In genomic region chr15:61811952-61812351, GRCh38 we compare ENCODE assay signal across 26 cellular contexts.
"Had no signal": no experiment of that assay in that cellular context is flagged by ENCODE, and none has a peak within 500 bp of the region (broad histone marks: within the 10 kb centered on the region; RNA-seq: fewer than 3 reads in every experiment).

No MANE protein-coding gene starts in this region.

- DNase-seq: dermis blood vessel endothelial cell; effector memory CD4-positive, alpha-beta T cell; esophagus squamous epithelium; foreskin melanocyte; glutamatergic neuron; heart right ventricle; hippocampal formation; left cardiac atrium; left lung; mesenchymal stem cell; mucosa of descending colon; naive B cell; right cardiac atrium; sigmoid colon; stimulated activated CD4-positive, alpha-beta T cell treated with anti-CD3 and anti-CD28 coated beads, Interleukin-2, amount 100 ng/mL, for 24 hours; stimulated activated CD4-positive, alpha-beta T cell treated with anti-CD3 and anti-CD28 coated beads, Interleukin-4, amount 100 ng/mL, for 24 hours; stimulated activated naive CD4-positive, alpha-beta T cell treated with Interleukin-2 at 50 U/mL for 16 hours; stomach; thyroid gland; trophoblast cell had no signal

- H3K36me3 ChIP-seq: esophagus squamous epithelium, heart right ventricle, left lung, prostate gland, sigmoid colon, stomach, thyroid gland, vagina had no signal

- H3K27ac Mint-ChIP-seq: mesothelial cell of epicardium; natural killer cell treated with Interleukin-12 subunit alpha and Interleukin-12 subunit beta and Interleukin-15 and Interleukin-18, amount 100 ng/mL, for 72 hours; stimulated activated effector memory CD8-positive, alpha-beta T cell treated with anti-CD3 and anti-CD28 coated beads, Interleukin-12 subunit alpha, Interleukin-12 subunit beta, amount 100 ng/mL, for 72 hours had no signal

- ATAC-seq: heart right ventricle; left cardiac atrium; left lung; mucosa of descending colon; natural killer cell treated with Interleukin-12 subunit alpha and Interleukin-12 subunit beta and Interleukin-15 and Interleukin-18, amount 100 ng/mL, for 72 hours; right cardiac atrium; stimulated activated effector memory CD8-positive, alpha-beta T cell treated with anti-CD3 and anti-CD28 coated beads, Interleukin-12 subunit alpha, Interleukin-12 subunit beta, amount 100 ng/mL, for 72 hours had no signal

- H3K4me3 Mint-ChIP-seq: mesothelial cell of epicardium; naive B cell; natural killer cell treated with Interleukin-12 subunit alpha and Interleukin-12 subunit beta and Interleukin-15 and Interleukin-18, amount 100 ng/mL, for 72 hours; neural crest cell; stimulated activated effector memory CD8-positive, alpha-beta T cell treated with anti-CD3 and anti-CD28 coated beads, Interleukin-12 subunit alpha, Interleukin-12 subunit beta, amount 100 ng/mL, for 72 hours had no signal

- H3K4me1 ChIP-seq: esophagus squamous epithelium, heart right ventricle, left lung, prostate gland, sigmoid colon, stomach, thyroid gland, vagina had no signal

- H3K4me1 Mint-ChIP-seq: mesothelial cell of epicardium; naive B cell; stimulated activated effector memory CD8-positive, alpha-beta T cell treated with anti-CD3 and anti-CD28 coated beads, Interleukin-12 subunit alpha, Interleukin-12 subunit beta, amount 100 ng/mL, for 72 hours had no signal

- H3K9me3 ChIP-seq: esophagus squamous epithelium, heart right ventricle, left lung, mucosa of descending colon, prostate gland, sigmoid colon, stomach, thyroid gland, vagina had no signal

- H3K36me3 Mint-ChIP-seq: mesothelial cell of epicardium; naive B cell; natural killer cell treated with Interleukin-12 subunit alpha and Interleukin-12 subunit beta and Interleukin-15 and Interleukin-18, amount 100 ng/mL, for 72 hours; stimulated activated effector memory CD8-positive, alpha-beta T cell treated with anti-CD3 and anti-CD28 coated beads, Interleukin-12 subunit alpha, Interleukin-12 subunit beta, amount 100 ng/mL, for 72 hours had no signal

- H3K9me3 Mint-ChIP-seq: mesothelial cell of epicardium; natural killer cell treated with Interleukin-12 subunit alpha and Interleukin-12 subunit beta and Interleukin-15 and Interleukin-18, amount 100 ng/mL, for 72 hours; neural crest cell; stimulated activated effector memory CD8-positive, alpha-beta T cell treated with anti-CD3 and anti-CD28 coated beads, Interleukin-12 subunit alpha, Interleukin-12 subunit beta, amount 100 ng/mL, for 72 hours had no signal

- H3K27ac ChIP-seq: esophagus squamous epithelium, heart right ventricle, left lung, prostate gland, sigmoid colon, stomach, thyroid gland, vagina had no signal

- H3K4me3 ChIP-seq: esophagus squamous epithelium, heart right ventricle, left lung, mucosa of descending colon, prostate gland, sigmoid colon, stomach, thyroid gland, vagina had no signal

- H3K27me3 ChIP-seq: left lung, sigmoid colon, thyroid gland, vagina had no signal
